29 cellular contexts compared by ENCODE assay signal in the genomic region with DNA sequence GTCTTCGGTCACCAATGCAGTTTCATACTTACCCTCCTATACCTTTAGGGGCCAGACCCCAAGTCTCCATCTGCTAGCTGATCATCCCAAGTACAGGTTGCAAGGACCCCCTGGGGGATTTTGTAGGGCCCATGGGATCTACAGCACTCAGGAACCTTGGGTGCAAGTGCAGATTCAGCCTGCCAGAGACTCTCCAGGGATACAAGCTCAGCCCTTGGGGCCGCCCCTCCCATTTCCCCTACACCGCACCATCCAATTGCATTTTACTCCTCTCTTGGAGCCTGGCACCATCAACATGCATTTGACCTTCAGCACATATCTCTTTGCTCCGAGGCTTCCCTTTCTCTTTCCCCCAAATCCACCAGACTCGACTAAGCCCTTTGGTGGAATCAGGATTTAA.
"Had no signal": no experiment of that assay in that cellular context is flagged by ENCODE, and none has a peak within 500 bp of the region (broad histone marks: within the 10 kb centered on the region; RNA-seq: fewer than 3 reads in every experiment).

No MANE protein-coding gene starts in this region.

- H3K4me1 Mint-ChIP-seq: activated T-helper 17 cell treated with anti-CD3 and anti-CD28 coated beads, Interleukin-2, amount 50 U/mL, for 72 hours had no signal

- H3K9me3 Mint-ChIP-seq: activated B cell treated with CpG ODN at 0.5 μM for 24 hours; activated CD4-positive, alpha-beta memory T cell treated with anti-CD3 and anti-CD28 coated beads, Interleukin-2, amount 10 ng/mL, durations not matched to agents 7 days and 5 days; activated CD4-positive, alpha-beta T cell treated with anti-CD3 and anti-CD28 coated beads, Interleukin-2, amount 10 ng/mL, durations not matched to agents 24 days and 14 days; activated T-cell treated with anti-CD3 and anti-CD28 coated beads, Interleukin-2, amount 50 U/mL, for 4 hours; activated T-helper 17 cell treated with anti-CD3 and anti-CD28 coated beads, Interleukin-2, amount 50 U/mL, for 72 hours; effector memory CD8-positive, alpha-beta T cell; T-cell; T-helper 1 cell treated with Interleukin-12 subunit alpha and Interleukin-12 subunit beta and Interleukin-4 antibody, amounts not matched to agents 30 μg/mL and 1 μg/mL, for 36 hours had no signal

- H3K36me3 Mint-ChIP-seq: activated naive CD8-positive, alpha-beta T cell; T-cell had no signal

- H3K4me3 ChIP-seq: esophagus squamous epithelium, gastroesophageal sphincter had no signal

- H3K9me3 ChIP-seq: esophagus squamous epithelium, gastroesophageal sphincter had no signal

- H3K27ac Mint-ChIP-seq: activated B cell treated with CpG ODN at 0.5 μM for 24 hours; activated CD4-positive, alpha-beta memory T cell treated with anti-CD3 and anti-CD28 coated beads, Interleukin-2, amount 10 ng/mL, durations not matched to agents 7 days and 5 days; activated CD4-positive, alpha-beta T cell treated with anti-CD3 and anti-CD28 coated beads, Interleukin-2, amount 10 ng/mL, durations not matched to agents 24 days and 14 days; activated naive CD8-positive, alpha-beta T cell; activated T-helper 17 cell treated with anti-CD3 and anti-CD28 coated beads, Interleukin-2, amount 50 U/mL, for 72 hours; effector memory CD8-positive, alpha-beta T cell; T-cell; T-helper 1 cell treated with Interleukin-12 subunit alpha and Interleukin-12 subunit beta and Interleukin-4 antibody, amounts not matched to agents 30 μg/mL and 1 μg/mL, for 36 hours had no signal

- H3K4me3 Mint-ChIP-seq: activated B cell treated with CpG ODN at 0.5 μM for 24 hours; activated CD4-positive, alpha-beta memory T cell treated with anti-CD3 and anti-CD28 coated beads, Interleukin-2, amount 10 ng/mL, durations not matched to agents 7 days and 5 days; activated CD4-positive, alpha-beta T cell treated with anti-CD3 and anti-CD28 coated beads, Interleukin-2, amount 10 ng/mL, durations not matched to agents 24 days and 14 days; activated naive CD8-positive, alpha-beta T cell; activated T-cell treated with anti-CD3 and anti-CD28 coated beads, Interleukin-2, amount 50 U/mL, for 4 hours; activated T-helper 17 cell treated with anti-CD3 and anti-CD28 coated beads, Interleukin-2, amount 50 U/mL, for 72 hours; effector memory CD8-positive, alpha-beta T cell; T-cell; T-helper 1 cell treated with Interleukin-12 subunit alpha and Interleukin-12 subunit beta and Interleukin-4 antibody, amounts not matched to agents 30 μg/mL and 1 μg/mL, for 36 hours had no signal

- ATAC-seq: activated CD4-positive, CD25-positive, alpha-beta regulatory T cell treated with anti-CD3 and anti-CD28 coated beads, Interleukin-2, amount 50 U/mL, for 24 hours; activated T-cell treated with anti-CD3 and anti-CD28 coated beads, Interleukin-2, amount 50 U/mL, for 4 hours; activated T-helper 17 cell treated with anti-CD3 and anti-CD28 coated beads, Interleukin-2, amount 50 U/mL, for 72 hours; effector memory CD8-positive, alpha-beta T cell; gastroesophageal sphincter; T-cell had no signal

- H3K36me3 ChIP-seq: brain microvascular endothelial cell, esophagus squamous epithelium, gastroesophageal sphincter, WERI-Rb-1 had no signal

- DNase-seq: activated B cell treated with CpG ODN at 0.5 μM for 24 hours; activated CD4-positive, alpha-beta memory T cell treated with anti-CD3 and anti-CD28 coated beads, Interleukin-2, amount 10 ng/mL, durations not matched to agents 7 days and 5 days; activated CD4-positive, alpha-beta T cell treated with anti-CD3 and anti-CD28 coated beads, Interleukin-2, amount 10 ng/mL, durations not matched to agents 24 days and 14 days; activated CD4-positive, alpha-beta T cell treated with anti-CD3 and anti-CD28 coated beads, Interleukin-2, amount 50 U/mL, for 4 hours; activated effector memory CD4-positive, alpha-beta T cell treated with Interleukin-2 at 50 U/mL for 16 hours; activated gamma-delta T cell treated with Interleukin-2 at 50 U/mL for 16 hours; activated naive CD4-positive, alpha-beta T cell treated with anti-CD3 and anti-CD28 coated beads, Interleukin-2, amount 50 U/mL, for 16 hours; activated naive CD4-positive, alpha-beta T cell treated with Interleukin-2 at 50 U/mL for 16 hours; activated T-cell treated with anti-CD3 and anti-CD28 coated beads, Interleukin-2, amount 50 U/mL, for 4 hours; amniotic stem cell; anterior cingulate cortex; brain microvascular endothelial cell; caudate nucleus; cortex of kidney; dermis blood vessel endothelial cell; effector CD4-positive, alpha-beta T cell; effector memory CD8-positive, alpha-beta T cell; esophagus squamous epithelium; foreskin melanocyte; SW 1271; T-cell; T-helper 9 cell; WERI-Rb-1 had no signal

- H3K27ac ChIP-seq: brain microvascular endothelial cell, epithelial cell of prostate, esophagus squamous epithelium, gastroesophageal sphincter, WERI-Rb-1 had no signal
